In the genomic region with DNA sequence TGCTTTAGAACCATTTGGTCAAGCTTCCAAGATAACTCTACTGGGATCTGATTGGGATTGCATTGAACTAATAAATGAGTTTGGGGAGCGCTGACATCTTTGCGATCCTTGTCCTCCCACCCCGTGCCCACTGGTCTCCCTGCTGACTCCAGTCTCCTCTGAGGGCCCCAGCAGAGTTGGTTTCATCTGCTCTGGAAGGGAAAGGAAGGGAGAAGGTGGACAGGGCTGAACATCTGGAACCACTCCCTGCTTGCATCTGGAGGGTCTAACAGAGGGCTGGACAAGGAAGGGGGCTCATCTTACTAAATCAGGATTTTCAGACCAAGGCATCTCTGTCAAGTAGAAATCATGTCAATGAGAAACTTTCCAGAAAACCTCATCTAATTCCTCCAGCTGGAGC, we compare ENCODE assay signal across 3 cellular contexts. TPM values are rescaled to one million over a fixed set of nuclear protein-coding genes. Genes with fewer than 3 reads are reported as not detected.
"Had no signal": no experiment of that assay in that cellular context is flagged by ENCODE, and none has a peak within 500 bp of the region (broad histone marks: within the 10 kb centered on the region; RNA-seq: fewer than 3 reads in every experiment).

No MANE protein-coding gene starts in this region.

- ATAC-seq: GM12878 had no signal

- DNase-seq: GDM1, GF-D8 had no signal

- H3K4me3 ChIP-seq: GM12878 had no signal

RNA-seq across cellular contexts. Expression of a gene that starts 12.8 kb away (rescaled TPM):
- total RNA-seq: GM12878 had no signal
- polyA plus RNA-seq: GM12878 had no signal
